In genomic region chr17:46266656-46267544, GRCh38 we compare ENCODE assay signal across 8 cellular contexts. TPM values are rescaled to one million over a fixed set of nuclear protein-coding genes. Genes with fewer than 3 reads are reported as not detected.
DNase-seq lines count a peak whose midpoint lies in the region; ATAC-seq and TF ChIP-seq lines count a peak whose summit lies in the region.

No MANE protein-coding gene starts in this region.

- H3K27ac Mint-ChIP-seq in activated T-cell treated with anti-CD3 and anti-CD28 coated beads, Interleukin-2, amount 50 U/mL, for 24 hours, result peak overlapping the region; percentile 67

- CTCF ChIA-PET in OCI-LY7 (lab: Charles Lee; ENCODE audit: unreplicated experiment), result no interaction called here

- peak overlapping the region; percentile 74 for H3K4me2 ChIP-seq in OCI-LY7 (ENCODE audit: low read length)

- TSS peak; percentile 81 for BruUV-seq in OCI-LY7 (replicated peaks; lab: Mats Ljungman, UMichigan)

- peak; percentile 70 for ATAC-seq in GM21390 (IDR thresholded peaks at IDR 0.05; ENCODE audit: unreplicated experiment)
- ATAC-seq in esophagus mucosa, result peak; percentile 93

- H3K36me3 ChIP-seq in OCI-LY7 (ENCODE audit: insufficient read depth, low read length), result no peaks in the 10 kb centered on the region
- H3K36me3 ChIP-seq in muscle layer of duodenum (ENCODE audit: control insufficient read depth in 1 of 2, insufficient read depth in 2 of 2, low read length in 2 of 2), result no peaks in the 10 kb centered on the region

- H3K4me1 Mint-ChIP-seq in activated T-cell treated with anti-CD3 and anti-CD28 coated beads, Interleukin-2, amount 50 U/mL, for 24 hours (ENCODE audit: low read depth), result peaks cover 35% of the 10 kb centered on the region

- peak overlapping the region; percentile 72 for H2AFZ ChIP-seq in OCI-LY7 (ENCODE audit: low read length)

- TF ChIP-seq CTCF in OCI-LY7 (conservative IDR thresholded peaks at IDR 0.05; ENCODE audit: low read length), result no peak

- POLR2A ChIA-PET in OCI-LY7 (lab: Charles Lee), result interaction anchor here (0.6 kb wide), 1 partner anchor 13 kb away, joined by 5 read pairs; no protein-coding TSS in a partner anchor

- H3K4me3 Mint-ChIP-seq in activated T-cell treated with anti-CD3 and anti-CD28 coated beads, Interleukin-2, amount 50 U/mL, for 24 hours, result peak overlapping the region; percentile 84

- H3K4me3 ChIP-seq in OCI-LY7 (ENCODE audit: low read depth, low read length, poor library complexity, severe bottlenecking) (peak overlapping the region; percentile 71), muscle layer of duodenum (ENCODE audit: low read depth in 1 of 2, low read length in 2 of 2) (peak overlapping the region; percentile 84 to 92)

- no peaks in the 10 kb centered on the region for H3K27me3 ChIP-seq in muscle layer of duodenum (ENCODE audit: low read depth, low read length)

- intact Hi-C loops in OCI-LY7 (cut with micrococcal nuclease; ENCODE audit: unreplicated experiment), result no loop called here

- H3K4me1 ChIP-seq in OCI-LY7 (ENCODE audit: insufficient read depth, low read length, poor library complexity, severe bottlenecking), result peaks cover 24% of the 10 kb centered on the region
- peaks cover 0 to 7% of the 10 kb centered on the region in 2 donors for H3K4me1 ChIP-seq in muscle layer of duodenum (ENCODE audit: control insufficient read depth in 1 of 2, insufficient read depth in 2 of 2, low read length in 2 of 2)

- DNase-seq in DMS 273 (lab: John Stamatoyannopoulos, UW; ENCODE audit: unreplicated experiment), result peak; percentile 99
- DNase-seq in HUDEP-2 (lab: John Stamatoyannopoulos, UW; ENCODE audit: unreplicated experiment in 76 of 76), result peak in 69 of 76 experiments; percentile 16 to 82 (median 60)
- DNase-seq in OCI-LY7 (ENCODE audit: low spot score), result peak; percentile 86
- peak; percentile 88 for DNase-seq in activated T-cell treated with anti-CD3 and anti-CD28 coated beads, Interleukin-2, amount 50 U/mL, for 24 hours
- DNase-seq in stimulated activated CD8-positive, alpha-beta memory T cell treated with anti-CD3 and anti-CD28 coated beads, Interleukin-7, amount 100 ng/mL, for 1 hour (ENCODE audit: low read depth in 2 of 2), result peak; percentile 68 to 72

- no peaks in the 10 kb centered on the region for H4K20me1 ChIP-seq in OCI-LY7 (ENCODE audit: insufficient read depth, low read length)

- H3K9me3 Mint-ChIP-seq in activated T-cell treated with anti-CD3 and anti-CD28 coated beads, Interleukin-2, amount 50 U/mL, for 24 hours, result no peaks in the 10 kb centered on the region

- H3K27ac ChIP-seq in OCI-LY7 (ENCODE audit: low read depth, low read length, poor library complexity, severe bottlenecking), result peak overlapping the region; percentile 19
- peak overlapping the region; percentile 80 for H3K27ac ChIP-seq in muscle layer of duodenum (ENCODE audit: low read length)

- no peaks in the 10 kb centered on the region for H3K79me2 ChIP-seq in OCI-LY7 (ENCODE audit: insufficient read depth, low read depth, low read length)

- H3K27me3 Mint-ChIP-seq in activated T-cell treated with anti-CD3 and anti-CD28 coated beads, Interleukin-2, amount 50 U/mL, for 24 hours, result no peaks in the 10 kb centered on the region

- H3K9me2 ChIP-seq in OCI-LY7 (ENCODE audit: insufficient read depth, low read length), result no peaks in the 10 kb centered on the region

- H3K9me3 ChIP-seq in OCI-LY7 (ENCODE audit: low read length), result no peaks in the 10 kb centered on the region
- H3K9me3 ChIP-seq in muscle layer of duodenum (ENCODE audit: control insufficient read depth in 1 of 2, low read length in 2 of 2), result no peaks in the 10 kb centered on the region

- H3K36me3 Mint-ChIP-seq in activated T-cell treated with anti-CD3 and anti-CD28 coated beads, Interleukin-2, amount 50 U/mL, for 24 hours (ENCODE audit: low read depth), result no peaks in the 10 kb centered on the region

RNA-seq across cellular contexts. Expression of gene LRRC37A, which starts 28.0 kb away (rescaled TPM):
- total RNA-seq in OCI-LY7 (2014; rRNA removed; shearing (Covaris generic)), result 5.1 and 6.6 TPM in 2 replicates
- total RNA-seq in OCI-LY7 (2022) (5.2 and 5.8 TPM in 2 replicates), esophagus mucosa (1.4 TPM)

Comparison
In these comparisons a context has a peak if more than half of its experiments do, and no peak if none do; other contexts are left out.
1. Peak in every context shown above with its lines: DNase-seq, ATAC-seq, H3K4me3 ChIP-seq and H3K27ac ChIP-seq.